In the genomic region with DNA sequence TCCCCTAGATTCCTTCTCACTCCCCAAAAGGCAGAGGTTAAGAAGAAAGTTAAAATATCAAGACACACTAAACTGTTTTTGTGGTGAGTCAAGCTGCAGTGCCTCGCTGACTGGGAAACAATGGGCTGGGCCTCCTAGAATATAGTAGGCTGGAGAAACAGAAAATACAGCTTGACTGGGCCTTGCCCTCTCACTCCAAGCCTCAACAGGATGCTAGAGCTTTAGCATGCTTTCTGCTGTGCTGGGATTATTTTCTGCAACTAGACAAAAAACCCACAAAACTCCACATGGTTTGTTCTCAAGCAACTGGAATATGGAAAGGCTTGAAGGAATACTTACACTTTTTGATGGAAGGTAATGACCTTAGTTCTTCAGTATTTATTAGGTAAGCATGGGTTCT, we compare ENCODE assay signal across 9 cellular contexts. TPM values are rescaled to one million over a fixed set of nuclear protein-coding genes. Genes with fewer than 3 reads are reported as not detected.
A peak's percentile ranks its signal among the peaks of the same experiment; 100 is the strongest.
DNase-seq lines count a peak whose midpoint lies in the region; ATAC-seq and TF ChIP-seq lines count a peak whose summit lies in the region.
"Had no signal": no experiment of that assay in that cellular context is flagged by ENCODE, and none has a peak within 500 bp of the region (broad histone marks: within the 10 kb centered on the region; RNA-seq: fewer than 3 reads in every experiment).

No MANE protein-coding gene starts in this region.

- CTCF ChIA-PET in activated CD4-positive, alpha-beta T cell treated with anti-CD3 and anti-CD28 coated beads, Interleukin-2, amount 10 ng/mL, durations not matched to agents 7 days and 5 days (lab: Charles Lee), result interaction anchor here (1.0 kb wide), 1 partner anchor 10 kb away, joined by 4 read pairs; no protein-coding TSS in a partner anchor

- POLR2A ChIA-PET in activated CD4-positive, alpha-beta T cell treated with anti-CD3 and anti-CD28 coated beads, Interleukin-2, amount 10 ng/mL, durations not matched to agents 7 days and 5 days (lab: Charles Lee), result no interaction called here

- H3K27ac ChIP-seq in caudate nucleus (ENCODE audit: low read depth, low read length) (peak overlapping the region; percentile 86), tibial artery (peak overlapping the region; percentile 69 to 83)

- peaks cover 0 to 98% (median 90%) of the 10 kb centered on the region in 4 donors for H3K4me1 ChIP-seq in tibial artery

- intact Hi-C loops in tibial artery (cut with DNase I; ENCODE audit: low total_unique reads), result no loop called here

- no peaks in the 10 kb centered on the region for H3K27me3 Mint-ChIP-seq in activated CD4-positive, alpha-beta T cell treated with anti-CD3 and anti-CD28 coated beads, Interleukin-2, amount 10 ng/mL, durations not matched to agents 7 days and 5 days
- H3K27me3 Mint-ChIP-seq: activated naive CD4-positive, alpha-beta T cell treated with anti-CD3 and anti-CD28 coated beads, Interleukin-2, amount 10 ng/mL, durations not matched to agents 7 days and 5 days had no signal

- H3K27me3 ChIP-seq in tibial artery, result no peaks in the 10 kb centered on the region

- H3K36me3 Mint-ChIP-seq in activated CD4-positive, alpha-beta T cell treated with anti-CD3 and anti-CD28 coated beads, Interleukin-2, amount 10 ng/mL, durations not matched to agents 7 days and 5 days (ENCODE audit: low read depth), result peaks cover 2% of the 10 kb centered on the region

- peaks cover 30% of the 10 kb centered on the region for H3K4me1 Mint-ChIP-seq in activated CD4-positive, alpha-beta T cell treated with anti-CD3 and anti-CD28 coated beads, Interleukin-2, amount 10 ng/mL, durations not matched to agents 7 days and 5 days

- DNase-seq in activated CD4-positive, alpha-beta T cell treated with anti-CD3 and anti-CD28 coated beads, Interleukin-2, amount 10 ng/mL, durations not matched to agents 7 days and 5 days, result no peak
- DNase-seq in activated CD4-positive, alpha-beta T cell treated with anti-CD3 and anti-CD28 coated beads for 1 hour, result no peak
- peak in 1 of 61 donors; percentile 21 for DNase-seq in caudate nucleus (lab: John Stamatoyannopoulos, UW)
- peak; percentile 54 for DNase-seq in medulla oblongata (ENCODE audit: extremely low spot score)
- DNase-seq in tibial artery, result no peak
- DNase-seq in DMS53 treated with DMSO at 0.1 percent for 48 hours (lab: John Stamatoyannopoulos, UW; ENCODE audit: unreplicated experiment), result no peak
- DNase-seq: activated naive CD4-positive, alpha-beta T cell treated with anti-CD3 and anti-CD28 coated beads, Interleukin-2, amount 10 ng/mL, durations not matched to agents 7 days and 5 days had no signal

- no peaks in the 10 kb centered on the region for H3K9me3 ChIP-seq in tibial artery

- no peak for ATAC-seq in HG03139 (IDR thresholded peaks at IDR 0.05; ENCODE audit: unreplicated experiment)
- ATAC-seq in HG02870 (IDR thresholded peaks at IDR 0.05; ENCODE audit: unreplicated experiment), result no peak

- H3K36me3 ChIP-seq in tibial artery, result no peaks in the 10 kb centered on the region

- H3K4me3 Mint-ChIP-seq in activated CD4-positive, alpha-beta T cell treated with anti-CD3 and anti-CD28 coated beads, Interleukin-2, amount 10 ng/mL, durations not matched to agents 7 days and 5 days, result no peak overlapping the region
- H3K4me3 Mint-ChIP-seq: activated naive CD4-positive, alpha-beta T cell treated with anti-CD3 and anti-CD28 coated beads, Interleukin-2, amount 10 ng/mL, durations not matched to agents 7 days and 5 days had no signal

- H3K9me3 Mint-ChIP-seq in activated CD4-positive, alpha-beta T cell treated with anti-CD3 and anti-CD28 coated beads, Interleukin-2, amount 10 ng/mL, durations not matched to agents 7 days and 5 days, result no peaks in the 10 kb centered on the region
- H3K9me3 Mint-ChIP-seq: activated naive CD4-positive, alpha-beta T cell treated with anti-CD3 and anti-CD28 coated beads, Interleukin-2, amount 10 ng/mL, durations not matched to agents 7 days and 5 days had no signal

- H3K4me3 ChIP-seq in tibial artery, result peak overlapping the region in 1 of 2 donors; percentile 27

- no peak for TF ChIP-seq CTCF in tibial artery (IDR thresholded peaks at IDR 0.05)

- H3K27ac Mint-ChIP-seq in activated CD4-positive, alpha-beta T cell treated with anti-CD3 and anti-CD28 coated beads, Interleukin-2, amount 10 ng/mL, durations not matched to agents 7 days and 5 days, result peak overlapping the region; percentile 31
- H3K27ac Mint-ChIP-seq: activated naive CD4-positive, alpha-beta T cell treated with anti-CD3 and anti-CD28 coated beads, Interleukin-2, amount 10 ng/mL, durations not matched to agents 7 days and 5 days had no signal

RNA-seq across cellular contexts. Expression of gene FOXO3, which starts 27.9 kb away (rescaled TPM):
- total RNA-seq in activated CD4-positive, alpha-beta T cell treated with anti-CD3 and anti-CD28 coated beads, Interleukin-2, amount 10 ng/mL, durations not matched to agents 7 days and 5 days, result 10 to 100 TPM; 11.2 to 12.8 TPM
